In genomic region chr18:12855886-12856285, GRCh38 we compare ENCODE assay signal across 1 cellular context.
TF ChIP-seq lines count a peak whose summit lies in the region.

No MANE protein-coding gene starts in this region.

TF ChIP-seq in HepG2, 621 proteins besides CTCF, POLR2A, EP300 and RAD21 (continued from another document):
- TF ChIP-seq GTF2F1 (IDR thresholded peaks at IDR 0.05; ENCODE audit: low read length) (no peak), ZFP36L1 (CRISPR knock-in tag; IDR thresholded peaks at IDR 0.05) (no peak), GATAD2A (CRISPR knock-in tag; IDR thresholded peaks at IDR 0.05) (peak; percentile 26; the same call in 1 of the 2 replicates), ZBTB33 (CRISPR knock-in tag; IDR thresholded peaks at IDR 0.05) (peak; percentile 97), HNF4A (CRISPR knock-in tag; IDR thresholded peaks at IDR 0.05) (peak; percentile 63), PRPF4 (IDR thresholded peaks at IDR 0.05; ENCODE audit: low read depth, low read length, poor library complexity, severe bottlenecking) (no peak), KMT2B (CRISPR knock-in tag; IDR thresholded peaks at IDR 0.05) (no peak), ZBTB38 (CRISPR knock-in tag; IDR thresholded peaks at IDR 0.05) (0 out of 2 replicates have a peak, but pooled peaks have one; percentile 18)
